Comparison of ENCODE assay signal across 8 cellular contexts in genomic region chr3:126476166-126476975, GRCh38. TPM values are rescaled to one million over a fixed set of nuclear protein-coding genes. Genes with fewer than 3 reads are reported as not detected.
DNase-seq lines count a peak whose midpoint lies in the region; ATAC-seq and TF ChIP-seq lines count a peak whose summit lies in the region.

No MANE protein-coding gene starts in this region.

- POLR2A ChIA-PET in Caco-2 (lab: Charles Lee) (interaction anchor here (0.6 kb wide), 3 partner anchors 46 to 230 kb away, joined by 3 to 4 read pairs (median 3); no protein-coding TSS in a partner anchor), RWPE1 (lab: Yijun Ruan, JAX; ENCODE audit: low non-redundant PET) (interaction anchor here (0.6 kb wide), 1 partner anchor 254 kb away, joined by 4 read pairs; no protein-coding TSS in a partner anchor)

- H3K36me3 Mint-ChIP-seq in Caco-2 (ENCODE audit: insufficient read depth, unreplicated experiment), result peaks cover 23% of the 10 kb centered on the region

- H3K4me1 ChIP-seq in Caco-2, result peaks cover 17% of the 10 kb centered on the region

- H3K4me1 Mint-ChIP-seq in Caco-2 (ENCODE audit: low read depth, unreplicated experiment), result peaks cover 20% of the 10 kb centered on the region

- no peaks in the 10 kb centered on the region for H3K9me3 Mint-ChIP-seq in Caco-2 (ENCODE audit: unreplicated experiment)

- H3K4me3 Mint-ChIP-seq in Caco-2 (ENCODE audit: unreplicated experiment), result peak overlapping the region; percentile 75

- ATAC-seq in GM21367 (IDR thresholded peaks at IDR 0.05; ENCODE audit: unreplicated experiment) (peak; percentile 20), left colon (peak; percentile 65)
- peak; percentile 24 for ATAC-seq in stimulated activated naive CD8-positive, alpha-beta T cell treated with anti-CD3 and anti-CD28 coated beads, Interleukin-15, Interleukin-2, amounts not matched to agents 100 U/mL and 50 U/mL, for 24 hours

- intact Hi-C loops in Caco-2 (cut with micrococcal nuclease; ENCODE audit: unreplicated experiment) (loop anchor here (10.0 kb wide), 1 partner anchor 212 kb away; no protein-coding TSS in a partner anchor), left colon (cut with DNase I, micrococcal nuclease) (no loop called here)

- peak in 1 of 2 experiments; percentile 67 for DNase-seq in Caco-2
- DNase-seq in HPDE6-E6E7 (ENCODE audit: extremely low spot score), result peak; percentile 66
- DNase-seq in RWPE1 (ENCODE audit: low spot score), result no peak
- peak in 29 of 61 donors; percentile 42 to 93 (median 71) for DNase-seq in caudate nucleus (lab: John Stamatoyannopoulos, UW)
- DNase-seq in left colon, result peak in 1 of 2 donors; percentile 73
- no peak for DNase-seq in stimulated activated naive CD8-positive, alpha-beta T cell treated with anti-CD3 and anti-CD28 coated beads, Interleukin-15, Interleukin-2, amounts not matched to agents 100 U/mL and 50 U/mL, for 24 hours
- DNase-seq in GM03348 (ENCODE audit: low spot score), result no peak

- no peaks in the 10 kb centered on the region for H3K27me3 ChIP-seq in Caco-2 (replicated peaks; ENCODE audit: control insufficient read depth, insufficient read depth, low read length)

- BruUV-seq in Caco-2 (replicated peaks; lab: Mats Ljungman, UMichigan), result TSS peak; percentile 93

- no peak for TF ChIP-seq CTCF in Caco-2 (IDR thresholded peaks at IDR 0.05; ENCODE audit: insufficient read depth in 1 of 2, low read depth in 1 of 2, low read length in 1 of 2, severe bottlenecking in 1 of 2, unreplicated experiment in 1 of 2)
- no peak for TF ChIP-seq CTCF in RWPE1 (conservative IDR thresholded peaks at IDR 0.05; ENCODE audit: low read depth)

- H3K4me3 ChIP-seq in Caco-2 (ENCODE audit: low read depth, low read length), result peak overlapping the region; percentile 83

- H3K36me3 ChIP-seq in Caco-2 (ENCODE audit: control insufficient read depth, insufficient read depth, low read length), result no peaks in the 10 kb centered on the region; the same call in 1 of the 2 replicates

- H3K27me3 Mint-ChIP-seq in Caco-2 (ENCODE audit: insufficient read depth, unreplicated experiment), result no peaks in the 10 kb centered on the region

- no peaks in the 10 kb centered on the region for H3K9me3 ChIP-seq in Caco-2

- H3K27ac Mint-ChIP-seq in Caco-2 (ENCODE audit: unreplicated experiment), result peak overlapping the region; percentile 69

- CTCF ChIA-PET in Caco-2 (lab: Charles Lee), result interaction anchor here (0.6 kb wide), 1 partner anchor 14 kb away, joined by 3 read pairs; no protein-coding TSS in a partner anchor
- CTCF ChIA-PET in RWPE1 (lab: Yijun Ruan, JAX), result interaction anchor here (0.5 to 0.6 kb wide), 2 partner anchors 47 to 1229 kb away, joined by 3 read pairs; no protein-coding TSS in a partner anchor

- H3K27ac ChIP-seq in RWPE1 (peak overlapping the region; percentile 93), caudate nucleus (ENCODE audit: low read depth, low read length) (peak overlapping the region; percentile 85)

RNA-seq across cellular contexts. Expression of gene ZXDC, which starts 0.7 kb away (rescaled TPM):
- total RNA-seq in Caco-2 (2022) (28.1 and 28.7 TPM in 2 replicates), left colon (10 to 100 TPM; 25.7 to 30.2 TPM)

RNA-seq across cellular contexts. Expression of gene UROC1, which starts 41.2 kb away (rescaled TPM):
- not detected in 2 replicates for total RNA-seq in Caco-2 (2022)
- not detected for total RNA-seq in left colon

RNA-seq across cellular contexts. Expression of gene CHST13, which starts 47.6 kb away (rescaled TPM):
- total RNA-seq in Caco-2 (2022) (17.0 and 25.3 TPM in 2 replicates), left colon (1 to 10 TPM; 1.8 to 4.3 TPM)
